9 cellular contexts compared by ENCODE assay signal in genomic region chr12:115599251-115599811, GRCh38.
DNase-seq lines count a peak whose midpoint lies in the region; ATAC-seq and TF ChIP-seq lines count a peak whose summit lies in the region.
"Had no signal": no experiment of that assay in that cellular context is flagged by ENCODE, and none has a peak within 500 bp of the region (broad histone marks: within the 10 kb centered on the region; RNA-seq: fewer than 3 reads in every experiment).

No MANE protein-coding gene starts in this region.

- ATAC-seq in heart right ventricle (peak; percentile 62 to 88 (median 86)), HG02970 (IDR thresholded peaks at IDR 0.05; ENCODE audit: low FRiP score, unreplicated experiment) (no peak)
- no peak for ATAC-seq in stimulated activated naive CD8-positive, alpha-beta T cell treated with anti-CD3 and anti-CD28 coated beads, Interleukin-15, Interleukin-2, amounts not matched to agents 100 U/mL and 50 U/mL, for 24 hours

- intact Hi-C loops in heart right ventricle (cut with DNase I): loop anchor here in 3 of 10 donors (2.0 to 10.0 kb wide), 4 partner anchors 23 to 147 kb away; no protein-coding TSS in a partner anchor
- intact Hi-C loops in cardiac septum (cut with DNase I): loop anchor here (2.0 to 5.0 kb wide), 3 partner anchors 61 to 162 kb away; no protein-coding TSS in a partner anchor

- H3K4me3 Mint-ChIP-seq in nephron progenitor cell: peak overlapping the region; percentile 41

- peaks cover 10% of the 10 kb centered on the region for H3K27me3 Mint-ChIP-seq in nephron progenitor cell (ENCODE audit: low read depth, poor library complexity)

- peak overlapping the region in 7 of 10 donors; percentile 19 to 75 (median 59) for H3K27ac ChIP-seq in heart right ventricle
- H3K27ac ChIP-seq in coronary artery: no peak overlapping the region

- H3K4me3 ChIP-seq in heart right ventricle: peak overlapping the region in 5 of 10 donors; percentile 3 to 29 (median 19)
- H3K4me3 ChIP-seq in coronary artery: peak overlapping the region; percentile 61

- H3K27me3 ChIP-seq in heart right ventricle: peaks cover 0 to 73% (median 32%) of the 10 kb centered on the region in 7 donors

- no peak for TF ChIP-seq CTCF in heart right ventricle (IDR thresholded peaks at IDR 0.05)
- no peak for TF ChIP-seq CTCF in coronary artery (IDR thresholded peaks at IDR 0.05)
- no peak for TF ChIP-seq CTCF in nephron progenitor cell (IDR thresholded peaks at IDR 0.05)

- H3K9me3 ChIP-seq in heart right ventricle: peaks cover 0 to 6% (median 0%) of the 10 kb centered on the region in 11 donors

- H3K4me1 ChIP-seq in heart right ventricle: peaks cover 0 to 25% (median 10%) of the 10 kb centered on the region in 9 donors

- no peak overlapping the region for H3K27ac Mint-ChIP-seq in nephron progenitor cell

- H3K36me3 ChIP-seq in heart right ventricle: no peaks in the 10 kb centered on the region

- H3K36me3 Mint-ChIP-seq in nephron progenitor cell (ENCODE audit: low read depth): no peaks in the 10 kb centered on the region

- DNase-seq in heart right ventricle (peak; percentile 44 to 54), cardiac septum (ENCODE audit: low spot score) (no peak), coronary artery (ENCODE audit: low spot score) (no peak), nephron progenitor cell (peak; percentile 17), D341Med (ENCODE audit: low spot score) (no peak), NCI-H2171 (lab: John Stamatoyannopoulos, UW) (no peak)
- no peak for DNase-seq in stimulated activated naive CD8-positive, alpha-beta T cell treated with anti-CD3 and anti-CD28 coated beads, Interleukin-15, Interleukin-2, amounts not matched to agents 100 U/mL and 50 U/mL, for 24 hours
- DNase-seq: MV-4-11 had no signal

- peaks cover 4% of the 10 kb centered on the region for H3K9me3 Mint-ChIP-seq in nephron progenitor cell

- H3K4me1 Mint-ChIP-seq in nephron progenitor cell: peaks cover 32% of the 10 kb centered on the region

- 7 to 16% methylated on average over 24 of the region's 24 CpGs for WGBS in heart right ventricle, 2 donors

Comparison
In these comparisons a context has a peak if more than half of its experiments do, and no peak if none do; other contexts are left out.
1. DNase-seq: peak in heart right ventricle (2 of 2) and nephron progenitor cell (single experiment); none in cardiac septum (single experiment), coronary artery (single experiment), D341Med (single experiment), NCI-H2171 (single experiment) and stimulated activated naive CD8-positive, alpha-beta T cell treated with anti-CD3 and anti-CD28 coated beads, Interleukin-15, Interleukin-2, amounts not matched to agents 100 U/mL and 50 U/mL, for 24 hours (single experiment).
2. ATAC-seq: peak in heart right ventricle (8 of 8); none in HG02970 (single experiment) and stimulated activated naive CD8-positive, alpha-beta T cell treated with anti-CD3 and anti-CD28 coated beads, Interleukin-15, Interleukin-2, amounts not matched to agents 100 U/mL and 50 U/mL, for 24 hours (single experiment).
3. H3K27ac ChIP-seq: peak in heart right ventricle (7 of 10); none in coronary artery (0 of 2).